17 cellular contexts compared by ENCODE assay signal in genomic region chr15:51095681-51096331, GRCh38. TPM values are rescaled to one million over a fixed set of nuclear protein-coding genes. Genes with fewer than 3 reads are reported as not detected.
A peak's percentile ranks its signal among the peaks of the same experiment; 100 is the strongest.
DNase-seq lines count a peak whose midpoint lies in the region; ATAC-seq, FAIRE-seq and TF ChIP-seq lines count a peak whose summit lies in the region.
"Had no signal": no experiment of that assay in that cellular context is flagged by ENCODE, and none has a peak within 500 bp of the region (broad histone marks: within the 10 kb centered on the region; RNA-seq: fewer than 3 reads in every experiment).

No MANE protein-coding gene starts in this region.

- H3K27me3 ChIP-seq in astrocyte (ENCODE audit: insufficient read depth, low read length) (peaks cover 44% of the 10 kb centered on the region), hepatocyte (peaks cover 71% of the 10 kb centered on the region)
- peaks cover 9% of the 10 kb centered on the region for H3K27me3 ChIP-seq in CD8-positive, alpha-beta T cell (ENCODE audit: insufficient read depth, low read length)

- ATAC-seq in CD8-positive, alpha-beta T cell: no peak
- ATAC-seq: activated naive CD8-positive, alpha-beta T cell treated with anti-CD3 and anti-CD28 coated beads, Interleukin-2, amount 50 U/mL, for 24 hours had no signal

- WGBS in hepatocyte (ENCODE audit: low lambda C conversion rate, missing lambda C conversion rate): 49% methylated on average over 6 of the region's 6 CpGs

- H3K9me3 Mint-ChIP-seq in astrocyte (ENCODE audit: unreplicated experiment): no peaks in the 10 kb centered on the region
- H3K9me3 Mint-ChIP-seq in CD8-positive, alpha-beta T cell: no peaks in the 10 kb centered on the region
- H3K9me3 Mint-ChIP-seq: activated naive CD8-positive, alpha-beta T cell treated with anti-CD3 and anti-CD28 coated beads, Interleukin-2, amount 50 U/mL, for 24 hours; stimulated activated naive CD8-positive, alpha-beta T cell treated with anti-CD3 and anti-CD28 coated beads, Interleukin-15, Interleukin-2, amounts not matched to agents 100 ng/mL and 50 ng/mL, for 24 hours had no signal

- FAIRE-seq in astrocyte (lab: Jason Lieb, UNC): no peak

- POLR2A ChIA-PET in CD8-positive, alpha-beta T cell (lab: Charles Lee): no interaction called here

- CTCF ChIA-PET in CD8-positive, alpha-beta T cell (lab: Charles Lee): no interaction called here

- H3K4me3 Mint-ChIP-seq in astrocyte (ENCODE audit: unreplicated experiment): no peak overlapping the region
- no peak overlapping the region for H3K4me3 Mint-ChIP-seq in CD8-positive, alpha-beta T cell

- H3K36me3 Mint-ChIP-seq in astrocyte (ENCODE audit: low read depth, unreplicated experiment): peaks cover 1% of the 10 kb centered on the region
- no peaks in the 10 kb centered on the region for H3K36me3 Mint-ChIP-seq in CD8-positive, alpha-beta T cell

- H3K4me1 ChIP-seq in ES-I3 (ENCODE audit: insufficient read depth, low read length) (no peaks in the 10 kb centered on the region; the same call in 1 of the 2 replicates), astrocyte (ENCODE audit: insufficient read depth, low read length) (peaks cover 8% of the 10 kb centered on the region), hepatocyte (ENCODE audit: insufficient read depth) (peaks cover 3% of the 10 kb centered on the region)
- no peaks in the 10 kb centered on the region for H3K4me1 ChIP-seq in CD8-positive, alpha-beta T cell (ENCODE audit: insufficient read depth, low read length)
- H3K4me1 ChIP-seq: Caco-2 had no signal

- H3K27ac ChIP-seq in astrocyte (ENCODE audit: low read depth, low read length): no peak overlapping the region
- H3K27ac ChIP-seq in hepatocyte: no peak overlapping the region
- peak overlapping the region in 4 of 21 experiments; percentile 52 to 76 (median 69) for H3K27ac ChIP-seq in skin epidermis
- no peak overlapping the region for H3K27ac ChIP-seq in CD8-positive, alpha-beta T cell (ENCODE audit: low read depth, low read length)
- H3K27ac ChIP-seq: KMS-11, VCaP had no signal

- H2AFZ ChIP-seq in astrocyte (ENCODE audit: low read depth, low read length): no peak overlapping the region
- no peak overlapping the region for H2AFZ ChIP-seq in hepatocyte

- H3K79me2 ChIP-seq in astrocyte (ENCODE audit: insufficient read depth, low read length) (no peaks in the 10 kb centered on the region), hepatocyte (no peaks in the 10 kb centered on the region)

- TF ChIP-seq CTCF in astrocyte (IDR thresholded peaks at IDR 0.05; ENCODE audit: insufficient read depth, low read depth, low read length) (no peak), hepatocyte (IDR thresholded peaks at IDR 0.05; ENCODE audit: poor library complexity) (no peak)
- TF ChIP-seq CTCF in CD8-positive, alpha-beta T cell (IDR thresholded peaks at IDR 0.05): no peak

- H3K36me3 ChIP-seq in ES-I3 (ENCODE audit: insufficient read depth, low read length) (no peaks in the 10 kb centered on the region), astrocyte (ENCODE audit: insufficient read depth, low read length) (no peaks in the 10 kb centered on the region), hepatocyte (replicated peaks; ENCODE audit: insufficient read depth, low read depth) (no peaks in the 10 kb centered on the region)
- no peaks in the 10 kb centered on the region for H3K36me3 ChIP-seq in CD8-positive, alpha-beta T cell (ENCODE audit: insufficient read depth, low read length)

- H3K4me1 Mint-ChIP-seq in astrocyte (ENCODE audit: low read depth, unreplicated experiment): peaks cover 20% of the 10 kb centered on the region
- peaks cover 9% of the 10 kb centered on the region for H3K4me1 Mint-ChIP-seq in CD8-positive, alpha-beta T cell (ENCODE audit: low read depth)

- intact Hi-C loops in CD8-positive, alpha-beta T cell (cut with DNase I, micrococcal nuclease): no loop called here

- H3K9ac ChIP-seq in ES-I3 (ENCODE audit: low read depth, low read length): peak overlapping the region; percentile 53; the same call in 1 of the 2 replicates
- H3K9ac ChIP-seq in astrocyte (ENCODE audit: low read length): no peak overlapping the region
- H3K9ac ChIP-seq: KMS-11 had no signal

- H3K27ac Mint-ChIP-seq in astrocyte (ENCODE audit: unreplicated experiment): no peak overlapping the region
- H3K27ac Mint-ChIP-seq in CD8-positive, alpha-beta T cell: no peak overlapping the region
- H3K27ac Mint-ChIP-seq: activated naive CD8-positive, alpha-beta T cell treated with anti-CD3 and anti-CD28 coated beads, Interleukin-2, amount 50 U/mL, for 24 hours; stimulated activated naive CD8-positive, alpha-beta T cell treated with anti-CD3 and anti-CD28 coated beads, Interleukin-15, Interleukin-2, amounts not matched to agents 100 ng/mL and 50 ng/mL, for 24 hours had no signal

- no peak overlapping the region for H3K4me3 ChIP-seq in astrocyte (ENCODE audit: insufficient read depth, low read depth, low read length)
- peak overlapping the region; percentile 45 for H3K4me3 ChIP-seq in hepatocyte
- peak overlapping the region in 4 of 7 experiments; percentile 44 to 53 (median 52) for H3K4me3 ChIP-seq in skin epidermis
- H3K4me3 ChIP-seq in CD8-positive, alpha-beta T cell (ENCODE audit: low read depth, low read length): no peak overlapping the region

- H3K9me2 ChIP-seq in hepatocyte (replicated peaks; ENCODE audit: insufficient read depth): no peaks in the 10 kb centered on the region

- H3K9me3 ChIP-seq in ES-I3 (ENCODE audit: control insufficient read depth, insufficient read depth, low read length): no peaks in the 10 kb centered on the region
- no peaks in the 10 kb centered on the region for H3K9me3 ChIP-seq in astrocyte (ENCODE audit: insufficient read depth, low read depth, low read length)
- H3K9me3 ChIP-seq in hepatocyte (ENCODE audit: low read depth): no peaks in the 10 kb centered on the region
- H3K9me3 ChIP-seq in CD8-positive, alpha-beta T cell (ENCODE audit: low read length): no peaks in the 10 kb centered on the region
- H3K9me3 ChIP-seq: Caco-2 had no signal

- H4K20me1 ChIP-seq in astrocyte (ENCODE audit: insufficient read depth, low read length) (no peaks in the 10 kb centered on the region), hepatocyte (ENCODE audit: insufficient read depth, poor library complexity, severe bottlenecking) (no peaks in the 10 kb centered on the region)

- H3K4me2 ChIP-seq in astrocyte (ENCODE audit: low read length): peak overlapping the region; percentile 87
- H3K4me2 ChIP-seq in hepatocyte: peak overlapping the region; percentile 99
- H3K4me2 ChIP-seq: KMS-11 had no signal

- no peak for TF ChIP-seq POLR2A in erythroblast (IDR thresholded peaks at IDR 0.05; ENCODE audit: low read length)

- peaks cover 45% of the 10 kb centered on the region for H3K27me3 Mint-ChIP-seq in astrocyte (ENCODE audit: low read depth, unreplicated experiment)
- H3K27me3 Mint-ChIP-seq in CD8-positive, alpha-beta T cell (ENCODE audit: low read depth): peaks cover 59% of the 10 kb centered on the region

- no peak for DNase-seq in astrocyte (ENCODE audit: low read depth)
- DNase-seq in hepatocyte (ENCODE audit: low spot score): no peak
- DNase-seq in kidney tubule cell (ENCODE audit: low spot score): no peak
- DNase-seq in CD8-positive, alpha-beta T cell: no peak
- no peak for DNase-seq in Ammon's horn (ENCODE audit: low spot score)
- no peak for DNase-seq in erythroblast (lab: John Stamatoyannopoulos, UW)
- DNase-seq: activated naive CD8-positive, alpha-beta T cell treated with anti-CD3 and anti-CD28 coated beads, Interleukin-2, amount 50 U/mL, for 24 hours; Caco-2; NCI-H1092 treated with DMSO at 0.1 percent for 48 hours; stimulated activated CD4-positive, alpha-beta T cell treated with anti-CD3 and anti-CD28 coated beads, Interleukin-15, amount 100 ng/mL, for 24 hours; SW 1271 had no signal

RNA-seq across cellular contexts. Expression of gene TNFAIP8L3, which starts 1.1 kb away (rescaled TPM):
- total RNA-seq in astrocyte: 1.1 and 1.8 TPM in 2 replicates
- 1.7 and 2.4 TPM in 2 replicates for total RNA-seq in hepatocyte
- 0.91 and 3.4 TPM in 2 replicates for polyA plus RNA-seq in hepatocyte
- total RNA-seq in CD8-positive, alpha-beta T cell: not detected
- total RNA-seq: Caco-2, progenitor cell of endocrine pancreas had no signal

Comparison
In these comparisons a context has a peak if more than half of its experiments do, and no peak if none do; other contexts are left out.
1. H3K4me3 ChIP-seq: peak in hepatocyte (single experiment) and skin epidermis (4 of 7); none in astrocyte (single experiment) and CD8-positive, alpha-beta T cell (single experiment).